In the genomic region with DNA sequence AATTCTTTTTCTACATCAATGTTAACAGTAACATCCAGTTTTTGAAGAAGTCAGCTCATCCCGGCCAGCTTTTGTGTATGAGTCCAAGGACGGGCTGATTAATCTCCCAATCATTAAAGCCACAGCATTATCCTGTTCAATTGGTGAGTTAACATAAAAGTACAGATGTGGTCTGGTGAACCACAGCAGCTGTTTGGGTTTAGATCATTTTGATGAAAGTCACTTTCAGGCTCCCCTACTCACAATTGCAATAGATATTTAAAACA, we compare ENCODE assay signal across 31 cellular contexts.
"Had no signal": no experiment of that assay in that cellular context is flagged by ENCODE, and none has a peak within 500 bp of the region (broad histone marks: within the 10 kb centered on the region; RNA-seq: fewer than 3 reads in every experiment).

No MANE protein-coding gene starts in this region.

- H3K4me1 Mint-ChIP-seq: activated B cell treated with CpG ODN at 0.5 μM for 24 hours; activated naive CD4-positive, alpha-beta T cell treated with anti-CD3 and anti-CD28 coated beads, Interleukin-2, amount 50 U/mL, for 24 hours; activated naive CD8-positive, alpha-beta T cell treated with anti-CD3 and anti-CD28 coated beads for 36 hours had no signal

- H3K4me3 ChIP-seq: adrenal gland, body of pancreas, esophagus squamous epithelium, gastroesophageal sphincter, heart right ventricle had no signal

- ATAC-seq: activated CD4-positive, CD25-positive, alpha-beta regulatory T cell treated with anti-CD3 and anti-CD28 coated beads, Interleukin-2, amount 50 U/mL, for 24 hours; activated CD8-positive, alpha-beta T cell treated with anti-CD3 and anti-CD28 coated beads for 36 hours; activated naive CD8-positive, alpha-beta T cell treated with anti-CD3 and anti-CD28 coated beads, Interleukin-2, amount 50 U/mL, for 24 hours; activated T-cell treated with anti-CD3 and anti-CD28 coated beads, Interleukin-2, amount 50 U/mL, for 4 hours; body of pancreas; gastroesophageal sphincter; heart right ventricle; T-helper 17 cell had no signal

- DNase-seq: activated B cell treated with CpG ODN at 0.5 μM for 24 hours; activated CD4-positive, alpha-beta T cell treated with anti-CD3 and anti-CD28 coated beads for 48 hours; activated CD4-positive, alpha-beta T cell treated with anti-CD3 and anti-CD28 coated beads, Interleukin-2, amount 50 U/mL, for 1 hour; activated CD4-positive, alpha-beta T cell treated with anti-CD3 and anti-CD28 coated beads, Interleukin-2, amount 50 U/mL, for 48 hours; activated CD8-positive, alpha-beta memory T cell treated with anti-CD3 and anti-CD28 coated beads for 24 hours; activated CD8-positive, alpha-beta T cell treated with anti-CD3 and anti-CD28 coated beads for 36 hours; activated effector memory CD4-positive, alpha-beta T cell treated with anti-CD3 and anti-CD28 coated beads, Interleukin-2, amount 50 U/mL, for 16 hours; activated naive CD4-positive, alpha-beta T cell treated with anti-CD3 and anti-CD28 coated beads for 36 hours; activated naive CD8-positive, alpha-beta T cell treated with anti-CD3 and anti-CD28 coated beads for 36 hours; activated naive CD8-positive, alpha-beta T cell treated with anti-CD3 and anti-CD28 coated beads, Interleukin-2, amount 50 U/mL, for 24 hours; activated T-cell treated with anti-CD3 and anti-CD28 coated beads, Interleukin-2, amount 50 U/mL, for 4 hours; adrenal gland; aorta; body of pancreas; caudate nucleus; cortex of kidney; effector CD8-positive, alpha-beta T cell; esophagus squamous epithelium; foreskin melanocyte; heart right ventricle; T-helper 17 cell; T1000; WERI-Rb-1 had no signal

- H3K27ac Mint-ChIP-seq: activated B cell treated with CpG ODN at 0.5 μM for 24 hours; activated CD8-positive, alpha-beta T cell treated with anti-CD3 and anti-CD28 coated beads for 36 hours; activated naive CD4-positive, alpha-beta T cell treated with anti-CD3 and anti-CD28 coated beads for 36 hours; activated naive CD4-positive, alpha-beta T cell treated with anti-CD3 and anti-CD28 coated beads, Interleukin-2, amount 50 U/mL, for 24 hours; activated naive CD8-positive, alpha-beta T cell treated with anti-CD3 and anti-CD28 coated beads for 36 hours; activated T-helper 2 cell treated with anti-CD3 and anti-CD28 coated beads, Interferon-gamma antibody, Interleukin-2, Interleukin-4, amounts not matched to agents 10 μg/mL and 5 μg/mL and 100 μg/mL, durations not matched to agents 14 hours and 24 hours and 36 hours; T-helper 17 cell; T-helper 2 cell treated with Interferon-gamma antibody and Interleukin-4, amounts not matched to agents 5 μg/mL and 100 μg/mL, for 36 hours had no signal

- H3K27ac ChIP-seq: adrenal gland, body of pancreas, epithelial cell of prostate, esophagus squamous epithelium, gastroesophageal sphincter, heart right ventricle, WERI-Rb-1 had no signal

- H3K9me3 Mint-ChIP-seq: activated B cell treated with CpG ODN at 0.5 μM for 24 hours; activated CD8-positive, alpha-beta T cell treated with anti-CD3 and anti-CD28 coated beads for 36 hours; activated naive CD4-positive, alpha-beta T cell treated with anti-CD3 and anti-CD28 coated beads for 36 hours; activated naive CD4-positive, alpha-beta T cell treated with anti-CD3 and anti-CD28 coated beads, Interleukin-2, amount 50 U/mL, for 24 hours; activated naive CD8-positive, alpha-beta T cell treated with anti-CD3 and anti-CD28 coated beads for 36 hours; activated naive CD8-positive, alpha-beta T cell treated with anti-CD3 and anti-CD28 coated beads, Interleukin-2, amount 50 U/mL, for 24 hours; activated T-cell treated with anti-CD3 and anti-CD28 coated beads, Interleukin-2, amount 50 U/mL, for 4 hours; activated T-helper 2 cell treated with anti-CD3 and anti-CD28 coated beads, Interferon-gamma antibody, Interleukin-2, Interleukin-4, amounts not matched to agents 10 μg/mL and 5 μg/mL and 100 μg/mL, durations not matched to agents 14 hours and 24 hours and 36 hours; T-helper 2 cell treated with Interferon-gamma antibody and Interleukin-4, amounts not matched to agents 5 μg/mL and 100 μg/mL, for 36 hours had no signal

- H3K9me3 ChIP-seq: adrenal gland, body of pancreas, esophagus squamous epithelium, gastroesophageal sphincter, heart right ventricle had no signal

- H3K27me3 ChIP-seq: adrenal gland, body of pancreas, esophagus squamous epithelium, gastroesophageal sphincter, heart right ventricle had no signal

- H3K36me3 ChIP-seq: adrenal gland, WERI-Rb-1 had no signal

- H3K36me3 Mint-ChIP-seq: activated naive CD4-positive, alpha-beta T cell treated with anti-CD3 and anti-CD28 coated beads, Interleukin-2, amount 50 U/mL, for 24 hours; activated naive CD8-positive, alpha-beta T cell treated with anti-CD3 and anti-CD28 coated beads for 36 hours had no signal

- FAIRE-seq: colon, endometrium had no signal

- H3K4me3 Mint-ChIP-seq: activated B cell treated with CpG ODN at 0.5 μM for 24 hours; activated CD8-positive, alpha-beta T cell treated with anti-CD3 and anti-CD28 coated beads for 36 hours; activated naive CD4-positive, alpha-beta T cell treated with anti-CD3 and anti-CD28 coated beads for 36 hours; activated naive CD4-positive, alpha-beta T cell treated with anti-CD3 and anti-CD28 coated beads, Interleukin-2, amount 50 U/mL, for 24 hours; activated naive CD8-positive, alpha-beta T cell treated with anti-CD3 and anti-CD28 coated beads for 36 hours; activated naive CD8-positive, alpha-beta T cell treated with anti-CD3 and anti-CD28 coated beads, Interleukin-2, amount 50 U/mL, for 24 hours; activated T-cell treated with anti-CD3 and anti-CD28 coated beads, Interleukin-2, amount 50 U/mL, for 4 hours; T-helper 17 cell; T-helper 2 cell treated with Interferon-gamma antibody and Interleukin-4, amounts not matched to agents 5 μg/mL and 100 μg/mL, for 36 hours had no signal

- H3K4me1 ChIP-seq: adrenal gland, body of pancreas, esophagus squamous epithelium had no signal
